Comparison of ENCODE assay signal across 9 cellular contexts in genomic region chr1:151310986-151311385, GRCh38. TPM values are rescaled to one million over a fixed set of nuclear protein-coding genes. Genes with fewer than 3 reads are reported as not detected.
DNase-seq lines count a peak whose midpoint lies in the region; ATAC-seq, FAIRE-seq and TF ChIP-seq lines count a peak whose summit lies in the region.
"Had no signal": no experiment of that assay in that cellular context is flagged by ENCODE, and none has a peak within 500 bp of the region (broad histone marks: within the 10 kb centered on the region; RNA-seq: fewer than 3 reads in every experiment).

No MANE protein-coding gene starts in this region.

- dilution Hi-C loops in keratinocyte (cut with MboI; ENCODE audit: extremely low pct_ligation_motif_present, low sequenced_read_pairs): no loop called here

- CTCF ChIA-PET in activated CD4-positive, alpha-beta T cell treated with anti-CD3 and anti-CD28 coated beads for 36 hours (lab: Charles Lee): interaction anchor here (0.8 to 7.1 kb wide), 11 partner anchors 10 to 86 kb away, joined by 3 to 76 read pairs (median 4); partner anchors contain the start of gene PI4KB

- FAIRE-seq in keratinocyte (lab: Jason Lieb, UNC): no peak

- H3K27me3 Mint-ChIP-seq in activated CD4-positive, alpha-beta T cell treated with anti-CD3 and anti-CD28 coated beads for 36 hours: no peaks in the 10 kb centered on the region

- peak overlapping the region; percentile 27 for H3K4me2 ChIP-seq in keratinocyte (ENCODE audit: control insufficient read depth, extremely low read depth, insufficient read depth, low read depth, low read length)

- peak overlapping the region; percentile 19 for H3K9ac ChIP-seq in keratinocyte (ENCODE audit: control insufficient read depth, extremely low read depth, insufficient read depth, low read length)
- H3K9ac ChIP-seq in subcutaneous abdominal adipose tissue (ENCODE audit: low read length in 5 of 5): peak overlapping the region; percentile 39 to 80 (median 59)

- no peak overlapping the region for H2AFZ ChIP-seq in keratinocyte (ENCODE audit: control insufficient read depth, low read length)

- H3K9me1 ChIP-seq in keratinocyte (ENCODE audit: control insufficient read depth, extremely low read depth, insufficient read depth, low read length): peaks cover 9% of the 10 kb centered on the region

- H3K4me1 Mint-ChIP-seq in activated CD4-positive, alpha-beta T cell treated with anti-CD3 and anti-CD28 coated beads for 36 hours: peaks cover 41% of the 10 kb centered on the region

- H3K27ac Mint-ChIP-seq in activated CD4-positive, alpha-beta T cell treated with anti-CD3 and anti-CD28 coated beads for 36 hours: peak overlapping the region; percentile 99

- no peaks in the 10 kb centered on the region for H3K9me3 ChIP-seq in ascending aorta
- H3K9me3 ChIP-seq in keratinocyte (ENCODE audit: control insufficient read depth, low read depth, low read length): no peaks in the 10 kb centered on the region
- H3K9me3 ChIP-seq in subcutaneous abdominal adipose tissue (ENCODE audit: control insufficient read depth in 5 of 5, low read length in 5 of 5): no peaks in the 10 kb centered on the region

- peaks cover 48% of the 10 kb centered on the region for H3K36me3 Mint-ChIP-seq in activated CD4-positive, alpha-beta T cell treated with anti-CD3 and anti-CD28 coated beads for 36 hours (ENCODE audit: low read depth)

- H3K27me3 ChIP-seq in ascending aorta: no peaks in the 10 kb centered on the region
- no peaks in the 10 kb centered on the region for H3K27me3 ChIP-seq in keratinocyte (ENCODE audit: control insufficient read depth, extremely low read depth, insufficient read depth, low read length)
- no peaks in the 10 kb centered on the region for H3K27me3 ChIP-seq in subcutaneous abdominal adipose tissue (ENCODE audit: control insufficient read depth in 5 of 5, insufficient read depth in 4 of 5, low read length in 5 of 5)

- H3K4me1 ChIP-seq in ascending aorta: peaks cover 9 to 38% of the 10 kb centered on the region in 2 donors
- H3K4me1 ChIP-seq in keratinocyte (ENCODE audit: control insufficient read depth, extremely low read depth, insufficient read depth, low read length): peaks cover 23% of the 10 kb centered on the region
- H3K4me1 ChIP-seq in subcutaneous abdominal adipose tissue (ENCODE audit: control insufficient read depth in 5 of 5, insufficient read depth in 5 of 5, low read length in 5 of 5): peaks cover 30 to 71% (median 66%) of the 10 kb centered on the region in 5 donors

- DNase-seq in activated CD4-positive, alpha-beta T cell treated with anti-CD3 and anti-CD28 coated beads for 36 hours: no peak
- DNase-seq in activated CD4-positive, alpha-beta T cell treated with anti-CD3 and anti-CD28 coated beads for 1 hour: no peak
- DNase-seq in ascending aorta (ENCODE audit: low spot score in 2 of 2) (no peak), keratinocyte (ENCODE audit: low read depth, low spot score) (no peak), kidney tubule cell (ENCODE audit: low spot score) (no peak)
- DNase-seq: NCI-H1092 treated with DMSO at 0.1 percent for 48 hours had no signal

- peaks cover 11% of the 10 kb centered on the region for H3K79me2 ChIP-seq in keratinocyte (ENCODE audit: control insufficient read depth, insufficient read depth, low read length)

- intact Hi-C loops in activated CD4-positive, alpha-beta T cell treated with anti-CD3 and anti-CD28 coated beads for 36 hours (cut with DNase I, micrococcal nuclease): loop anchor here (1.0 kb wide), 4 partner anchors 16 to 88 kb away; partner anchors contain the start of genes PI4KB (in 2 of the 2), RFX5 (in 2 of the 2) and PSMB4 (in 1 of the 2)
- intact Hi-C loops in ascending aorta (cut with DNase I): loop anchor here (1.0 kb wide), 1 partner anchor 16 kb away; the partner anchor contains the start of gene PI4KB

- peak overlapping the region; percentile 79 to 85 for H3K27ac ChIP-seq in ascending aorta
- H3K27ac ChIP-seq in keratinocyte (ENCODE audit: control insufficient read depth, insufficient read depth, low read length): peak overlapping the region; percentile 41
- peak overlapping the region; percentile 99 for H3K27ac ChIP-seq in subcutaneous abdominal adipose tissue (ENCODE audit: low read depth, low read length)

- no peaks in the 10 kb centered on the region for H3K9me3 Mint-ChIP-seq in activated CD4-positive, alpha-beta T cell treated with anti-CD3 and anti-CD28 coated beads for 36 hours (ENCODE audit: low read depth)

- peaks cover 35 to 76% of the 10 kb centered on the region in 2 donors for H3K36me3 ChIP-seq in ascending aorta
- peaks cover 38 to 66% of the 10 kb centered on the region in 2 experiments for H3K36me3 ChIP-seq in keratinocyte (ENCODE audit: control insufficient read depth in 2 of 2, extremely low read depth in 1 of 2, insufficient read depth in 2 of 2, low read length in 2 of 2)
- H3K36me3 ChIP-seq in subcutaneous abdominal adipose tissue (ENCODE audit: control insufficient read depth in 5 of 5, insufficient read depth in 5 of 5, low read length in 5 of 5): peaks cover 9 to 70% (median 62%) of the 10 kb centered on the region in 5 donors

- ATAC-seq in activated CD4-positive, alpha-beta T cell treated with anti-CD3 and anti-CD28 coated beads for 36 hours: no peak
- ATAC-seq in HG03045 (IDR thresholded peaks at IDR 0.05; ENCODE audit: unreplicated experiment) (no peak), GM21619 (IDR thresholded peaks at IDR 0.05; ENCODE audit: unreplicated experiment) (no peak)

- no peak overlapping the region for H3K4me3 Mint-ChIP-seq in activated CD4-positive, alpha-beta T cell treated with anti-CD3 and anti-CD28 coated beads for 36 hours

- peaks cover 7% of the 10 kb centered on the region for H4K20me1 ChIP-seq in keratinocyte (ENCODE audit: control insufficient read depth, extremely low read depth, insufficient read depth, low read length)

- H3K4me3 ChIP-seq in ascending aorta (no peak overlapping the region), keratinocyte (ENCODE audit: control insufficient read depth in 2 of 3, extremely low read depth in 1 of 3, insufficient read depth in 2 of 3, low read depth in 1 of 3, low read length in 3 of 3) (no peak overlapping the region), subcutaneous abdominal adipose tissue (ENCODE audit: low read depth in 1 of 5, low read length in 5 of 5) (peak overlapping the region in 1 of 5 donors; percentile 17)

- POLR2A ChIA-PET in activated CD4-positive, alpha-beta T cell treated with anti-CD3 and anti-CD28 coated beads for 36 hours (lab: Charles Lee): interaction anchor here (0.6 to 3.4 kb wide), 11 partner anchors 10 to 970 kb away, joined by 3 to 29 read pairs (median 5); partner anchors contain the start of genes PI4KB, PSMB4 and ZNF687

- TF ChIP-seq CTCF in ascending aorta (IDR thresholded peaks at IDR 0.05) (no peak), keratinocyte (optimal IDR thresholded peaks at IDR 0.05 in 1 of 3, IDR thresholded peaks at IDR 0.05 in 1 of 3, conservative IDR thresholded peaks at IDR 0.05 in 1 of 3; ENCODE audit: extremely low read depth in 1 of 3, insufficient read depth in 2 of 3, low read length in 3 of 3) (no peak)

RNA-seq across cellular contexts. Expression of gene PI4KB, which starts 16.2 kb away (rescaled TPM):
- 10 to 100 TPM; 53.0 to 54.5 TPM for total RNA-seq in activated CD4-positive, alpha-beta T cell treated with anti-CD3 and anti-CD28 coated beads for 36 hours
- total RNA-seq in ascending aorta: 94.8 TPM
- polyA plus RNA-seq in keratinocyte: 40.9 to 61.0 TPM (median 58.1 TPM) in 3 replicates
- polyA plus RNA-seq in keratinocyte (2011; ENCODE audit: low read depth): 22.9 TPM
- 34.5 and 38.4 TPM in 2 replicates for polyA plus RNA-seq in keratinocyte (2011; cell fraction: cytosol; rRNA removed)
- 64.3 and 69.3 TPM in 2 replicates for polyA plus RNA-seq in keratinocyte (2011; cell fraction: nucleus; rRNA removed)
- polyA plus RNA-seq in keratinocyte (2012; ENCODE audit: low replicate concordance): 30.6 and 33.6 TPM in 2 replicates
- 76.7 to 92.6 TPM (median 91.5 TPM) in 3 replicates for polyA minus RNA-seq in keratinocyte
- polyA minus RNA-seq in keratinocyte (2011; cell fraction: cytosol; rRNA and poly(A)+ RNA removed): 62.7 TPM
- polyA minus RNA-seq in keratinocyte (2011; cell fraction: nucleus; rRNA and poly(A)+ RNA removed): 49.9 and 61.5 TPM in 2 replicates

RNA-seq across cellular contexts. Expression of gene ZNF687, which starts 28.9 kb away (rescaled TPM):
- 10 to 100 TPM; 27.2 to 30.1 TPM for total RNA-seq in activated CD4-positive, alpha-beta T cell treated with anti-CD3 and anti-CD28 coated beads for 36 hours
- 67.9 TPM for total RNA-seq in ascending aorta
- polyA plus RNA-seq in keratinocyte: 7.3 to 11.4 TPM (median 10.9 TPM) in 3 replicates
- polyA plus RNA-seq in keratinocyte (2011; ENCODE audit: low read depth): 4.7 TPM
- polyA plus RNA-seq in keratinocyte (2011; cell fraction: cytosol; rRNA removed): 5.7 and 7.7 TPM in 2 replicates
- 16.5 and 20.4 TPM in 2 replicates for polyA plus RNA-seq in keratinocyte (2011; cell fraction: nucleus; rRNA removed)
- polyA plus RNA-seq in keratinocyte (2012; ENCODE audit: low replicate concordance): 8.8 and 10.5 TPM in 2 replicates
- polyA minus RNA-seq in keratinocyte: 21.9 to 58.5 TPM (median 28.3 TPM) in 3 replicates
- 24.4 TPM for polyA minus RNA-seq in keratinocyte (2011; cell fraction: cytosol; rRNA and poly(A)+ RNA removed)
- 28.9 and 29.3 TPM in 2 replicates for polyA minus RNA-seq in keratinocyte (2011; cell fraction: nucleus; rRNA and poly(A)+ RNA removed)

RNA-seq across cellular contexts. Expression of gene RFX5, which starts 36.1 kb away (rescaled TPM):
- total RNA-seq in activated CD4-positive, alpha-beta T cell treated with anti-CD3 and anti-CD28 coated beads for 36 hours: 10 to 100 TPM; 47.6 to 50.4 TPM
- total RNA-seq in ascending aorta: 8.4 TPM
- 35.0 to 61.9 TPM (median 55.4 TPM) in 3 replicates for polyA plus RNA-seq in keratinocyte
- polyA plus RNA-seq in keratinocyte (2011; ENCODE audit: low read depth): 3.4 TPM
- 28.6 and 48.7 TPM in 2 replicates for polyA plus RNA-seq in keratinocyte (2011; cell fraction: cytosol; rRNA removed)
- polyA plus RNA-seq in keratinocyte (2011; cell fraction: nucleus; rRNA removed): 68.3 and 71.6 TPM in 2 replicates
- 11.1 and 28.3 TPM in 2 replicates for polyA plus RNA-seq in keratinocyte (2012; ENCODE audit: low replicate concordance)
- polyA minus RNA-seq in keratinocyte: 51.3 to 174 TPM (median 62.4 TPM) in 3 replicates
- 34.5 TPM for polyA minus RNA-seq in keratinocyte (2011; cell fraction: cytosol; rRNA and poly(A)+ RNA removed)
- 31.4 and 44.1 TPM in 2 replicates for polyA minus RNA-seq in keratinocyte (2011; cell fraction: nucleus; rRNA and poly(A)+ RNA removed)

RNA-seq across cellular contexts. Expression of gene PSMD4, which starts 56.5 kb away (rescaled TPM):
- 100 to 1,000 TPM; 187 to 243 TPM for total RNA-seq in activated CD4-positive, alpha-beta T cell treated with anti-CD3 and anti-CD28 coated beads for 36 hours
- 83.5 TPM for total RNA-seq in ascending aorta
- polyA plus RNA-seq in keratinocyte: 195 to 223 TPM (median 219 TPM) in 3 replicates
- polyA plus RNA-seq in keratinocyte (2011; ENCODE audit: low read depth): 83.5 TPM
- 161 and 185 TPM in 2 replicates for polyA plus RNA-seq in keratinocyte (2011; cell fraction: cytosol; rRNA removed)
- 161 and 166 TPM in 2 replicates for polyA plus RNA-seq in keratinocyte (2011; cell fraction: nucleus; rRNA removed)
- polyA plus RNA-seq in keratinocyte (2012; ENCODE audit: low replicate concordance): 117 and 196 TPM in 2 replicates
- polyA minus RNA-seq in keratinocyte: 114 to 164 TPM (median 164 TPM) in 3 replicates
- 98.0 TPM for polyA minus RNA-seq in keratinocyte (2011; cell fraction: cytosol; rRNA and poly(A)+ RNA removed)
- polyA minus RNA-seq in keratinocyte (2011; cell fraction: nucleus; rRNA and poly(A)+ RNA removed): 34.0 and 55.1 TPM in 2 replicates

Comparison
In these comparisons a context has a peak if more than half of its experiments do, and no peak if none do; other contexts are left out.
1. H3K27ac ChIP-seq: peak in every context shown above with its lines; median percentile 99 in subcutaneous abdominal adipose tissue; 82 in ascending aorta; 41 in keratinocyte.